23 cellular contexts compared by ENCODE assay signal in the genomic region with DNA sequence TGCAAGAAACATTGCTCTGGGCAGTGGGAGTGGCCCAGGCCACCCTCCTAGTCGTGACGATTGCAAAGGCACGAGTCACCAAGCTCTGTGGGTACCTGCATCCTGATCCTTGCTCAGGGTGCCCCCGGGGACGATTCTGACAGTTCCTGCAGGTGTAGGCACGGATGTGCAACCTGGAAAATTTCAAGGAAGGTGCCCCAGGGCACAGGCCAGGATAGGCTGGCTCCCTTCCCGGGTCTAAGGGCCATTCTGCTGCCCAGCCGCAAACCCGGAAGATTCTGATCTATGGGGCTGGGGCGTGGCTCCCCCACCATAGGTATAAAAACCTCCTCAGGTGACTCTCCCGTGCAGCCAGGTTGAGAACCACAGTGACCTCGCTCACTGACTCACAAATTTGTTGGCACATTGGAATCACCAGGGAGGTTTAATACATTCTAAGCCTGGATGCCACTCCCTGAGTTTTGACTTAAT.
A peak's percentile ranks its signal among the peaks of the same experiment; 100 is the strongest.
DNase-seq lines count a peak whose midpoint lies in the region; ATAC-seq, FAIRE-seq and TF ChIP-seq lines count a peak whose summit lies in the region.
"Had no signal": no experiment of that assay in that cellular context is flagged by ENCODE, and none has a peak within 500 bp of the region (broad histone marks: within the 10 kb centered on the region; RNA-seq: fewer than 3 reads in every experiment).

No MANE protein-coding gene starts in this region.

- H3K9me3 Mint-ChIP-seq in stimulated activated naive CD8-positive, alpha-beta T cell treated with anti-CD3 and anti-CD28 coated beads, Interleukin-15, amount 100 ng/mL, for 72 hours: no peaks in the 10 kb centered on the region
- H3K9me3 Mint-ChIP-seq in Caco-2 (ENCODE audit: unreplicated experiment): no peaks in the 10 kb centered on the region
- H3K9me3 Mint-ChIP-seq: CD8-positive, alpha-beta T cell had no signal

- no peaks in the 10 kb centered on the region for H3K36me3 Mint-ChIP-seq in Caco-2 (ENCODE audit: insufficient read depth, unreplicated experiment)
- H3K36me3 Mint-ChIP-seq: brain; CD8-positive, alpha-beta T cell had no signal

- intact Hi-C loops in Caco-2 (cut with micrococcal nuclease; ENCODE audit: unreplicated experiment): no loop called here

- no peaks in the 10 kb centered on the region for H3K9me3 ChIP-seq in Caco-2
- H3K9me3 ChIP-seq: esophagus muscularis mucosa, sigmoid colon, tibial nerve had no signal

- peak; percentile 55 for FAIRE-seq in bronchial epithelial cell (lab: Jason Lieb, UNC)
- FAIRE-seq: A204.1, G401.6, GM12892, H1, HTR-8/SVneo had no signal

- no peak overlapping the region for H3K27ac Mint-ChIP-seq in stimulated activated naive CD8-positive, alpha-beta T cell treated with anti-CD3 and anti-CD28 coated beads, Interleukin-15, amount 100 ng/mL, for 72 hours
- no peak overlapping the region for H3K27ac Mint-ChIP-seq in Caco-2 (ENCODE audit: unreplicated experiment)
- H3K27ac Mint-ChIP-seq: brain; CD8-positive, alpha-beta T cell had no signal

- H3K4me1 ChIP-seq in Caco-2: no peaks in the 10 kb centered on the region

- peak; percentile 33 for ATAC-seq in stimulated activated naive CD8-positive, alpha-beta T cell treated with anti-CD3 and anti-CD28 coated beads, Interleukin-15, Interleukin-2, amounts not matched to agents 100 U/mL and 50 U/mL, for 24 hours
- no peak for ATAC-seq in stimulated activated naive CD8-positive, alpha-beta T cell treated with anti-CD3 and anti-CD28 coated beads, Interleukin-15, amount 100 ng/mL, for 72 hours
- ATAC-seq: CD8-positive, alpha-beta T cell had no signal

- no peaks in the 10 kb centered on the region for H3K27me3 ChIP-seq in bronchial epithelial cell (ENCODE audit: control insufficient read depth, insufficient read depth, low read length)
- H3K27me3 ChIP-seq in Caco-2 (replicated peaks; ENCODE audit: control insufficient read depth, insufficient read depth, low read length): no peaks in the 10 kb centered on the region
- H3K27me3 ChIP-seq: esophagus muscularis mucosa, sigmoid colon, tibial nerve had no signal

- TF ChIP-seq CTCF in bronchial epithelial cell (IDR thresholded peaks at IDR 0.05; ENCODE audit: insufficient read depth, low read length, severe bottlenecking) (no peak), Caco-2 (IDR thresholded peaks at IDR 0.05; ENCODE audit: insufficient read depth in 1 of 2, low read depth in 1 of 2, low read length in 1 of 2, severe bottlenecking in 1 of 2, unreplicated experiment in 1 of 2) (no peak), GM10248 (IDR thresholded peaks at IDR 0.05; ENCODE audit: control extremely low read depth, extremely low read depth, low read depth, missing control alignments) (no peak)

- peaks cover 12% of the 10 kb centered on the region for H3K27me3 Mint-ChIP-seq in stimulated activated naive CD8-positive, alpha-beta T cell treated with anti-CD3 and anti-CD28 coated beads, Interleukin-15, amount 100 ng/mL, for 72 hours
- no peaks in the 10 kb centered on the region for H3K27me3 Mint-ChIP-seq in Caco-2 (ENCODE audit: insufficient read depth, unreplicated experiment)

- BruUV-seq in Caco-2 (replicated peaks; lab: Mats Ljungman, UMichigan): no TSS peak

- H3K4me1 Mint-ChIP-seq in stimulated activated naive CD8-positive, alpha-beta T cell treated with anti-CD3 and anti-CD28 coated beads, Interleukin-15, amount 100 ng/mL, for 72 hours: no peaks in the 10 kb centered on the region
- no peaks in the 10 kb centered on the region for H3K4me1 Mint-ChIP-seq in Caco-2 (ENCODE audit: low read depth, unreplicated experiment)

- H3K4me3 ChIP-seq in bronchial epithelial cell (ENCODE audit: low read depth, low read length) (no peak overlapping the region), Caco-2 (ENCODE audit: low read depth, low read length) (no peak overlapping the region)
- H3K4me3 ChIP-seq: esophagus muscularis mucosa, sigmoid colon, tibial nerve had no signal

- no peak overlapping the region for H3K4me3 Mint-ChIP-seq in stimulated activated naive CD8-positive, alpha-beta T cell treated with anti-CD3 and anti-CD28 coated beads, Interleukin-15, amount 100 ng/mL, for 72 hours
- H3K4me3 Mint-ChIP-seq in Caco-2 (ENCODE audit: unreplicated experiment): no peak overlapping the region
- H3K4me3 Mint-ChIP-seq: brain; CD8-positive, alpha-beta T cell had no signal

- DNase-seq in stimulated activated naive CD8-positive, alpha-beta T cell treated with anti-CD3 and anti-CD28 coated beads, Interleukin-15, Interleukin-2, amounts not matched to agents 100 U/mL and 50 U/mL, for 24 hours: no peak
- no peak for DNase-seq in stimulated activated naive CD8-positive, alpha-beta T cell treated with anti-CD3 and anti-CD28 coated beads, Interleukin-15, amount 100 ng/mL, for 72 hours
- DNase-seq in bronchial epithelial cell (ENCODE audit: low read depth): peak; percentile 79
- peak; percentile 75 for DNase-seq in mesenteric fat pad (ENCODE audit: low spot score)
- DNase-seq in GM03348 (ENCODE audit: low spot score): no peak
- no peak for DNase-seq in Caco-2
- no peak for DNase-seq in GM10248 (ENCODE audit: extremely low spot score)
- no peak for DNase-seq in NCI-H1694 treated with DMSO at 0.1 percent for 48 hours (lab: John Stamatoyannopoulos, UW)
- DNase-seq: activated CD4-positive, alpha-beta T cell treated with anti-CD3 and anti-CD28 coated beads, Interleukin-2, amount 50 U/mL, for 4 hours; activated T-cell treated with anti-CD3 and anti-CD28 coated beads, Interleukin-2, amount 50 U/mL, for 1 hour; CD8-positive, alpha-beta T cell; head of caudate nucleus; midbrain; sigmoid colon; stimulated activated CD4-positive, alpha-beta T cell treated with anti-CD3 and anti-CD28 coated beads, Interleukin-4, amount 100 ng/mL, for 1 hour had no signal

- H3K36me3 ChIP-seq in bronchial epithelial cell (ENCODE audit: control insufficient read depth, insufficient read depth, low read length) (no peaks in the 10 kb centered on the region), Caco-2 (ENCODE audit: control insufficient read depth, insufficient read depth, low read length) (no peaks in the 10 kb centered on the region)
- H3K36me3 ChIP-seq: esophagus muscularis mucosa, sigmoid colon, tibial nerve had no signal

- CTCF ChIA-PET in Caco-2 (lab: Charles Lee): no interaction called here
- CTCF ChIA-PET in GM10248 (lab: Yijun Ruan, JAX): interaction anchor here (2.0 kb wide), 1 partner anchor 486 kb away, joined by 6 read pairs; no protein-coding TSS in a partner anchor

- POLR2A ChIA-PET in Caco-2 (lab: Charles Lee) (no interaction called here), GM10248 (lab: Yijun Ruan, JAX) (no interaction called here)

Comparison
In these comparisons a context has a peak if more than half of its experiments do, and no peak if none do; other contexts are left out.
1. DNase-seq: peak in bronchial epithelial cell (single experiment) and mesenteric fat pad (single experiment); none in stimulated activated naive CD8-positive, alpha-beta T cell treated with anti-CD3 and anti-CD28 coated beads, Interleukin-15, Interleukin-2, amounts not matched to agents 100 U/mL and 50 U/mL, for 24 hours (single experiment), stimulated activated naive CD8-positive, alpha-beta T cell treated with anti-CD3 and anti-CD28 coated beads, Interleukin-15, amount 100 ng/mL, for 72 hours (0 of 2), GM03348 (single experiment), Caco-2 (0 of 2), GM10248 (single experiment) and NCI-H1694 treated with DMSO at 0.1 percent for 48 hours (single experiment).